Comparison of ENCODE assay signal across 16 cellular contexts in genomic region chr4:58732973-58733372, GRCh38.
DNase-seq lines count a peak whose midpoint lies in the region; ATAC-seq and TF ChIP-seq lines count a peak whose summit lies in the region.
"Had no signal": no experiment of that assay in that cellular context is flagged by ENCODE, and none has a peak within 500 bp of the region (broad histone marks: within the 10 kb centered on the region; RNA-seq: fewer than 3 reads in every experiment).

No MANE protein-coding gene starts in this region.

- no peaks in the 10 kb centered on the region for H3K9me2 ChIP-seq in neural cell (ENCODE audit: insufficient read depth, low read length)

- peak; percentile 27 for TF ChIP-seq CTCF in neural cell (IDR thresholded peaks at IDR 0.05; ENCODE audit: poor library complexity, severe bottlenecking)

- no peaks in the 10 kb centered on the region for H3K27me3 ChIP-seq in neural cell (ENCODE audit: insufficient read depth, low read depth, low read length)
- H3K27me3 ChIP-seq: body of pancreas, pancreas had no signal

- no peak overlapping the region for H3K27ac ChIP-seq in neural cell (ENCODE audit: low read length)
- H3K27ac ChIP-seq: body of pancreas, pancreas had no signal

- ATAC-seq in GM19452 (IDR thresholded peaks at IDR 0.05; ENCODE audit: unreplicated experiment) (no peak), GM18858 (IDR thresholded peaks at IDR 0.05; ENCODE audit: unreplicated experiment) (no peak)
- ATAC-seq: body of pancreas, left cardiac atrium, pancreas had no signal

- no peaks in the 10 kb centered on the region for H3K9me3 ChIP-seq in neural cell (ENCODE audit: low read length)
- H3K9me3 ChIP-seq: body of pancreas, pancreas had no signal

- H4K20me1 ChIP-seq in neural cell (ENCODE audit: insufficient read depth), result no peaks in the 10 kb centered on the region

- H3K9ac ChIP-seq in neural cell (ENCODE audit: low read length), result no peak overlapping the region

- no peak for TF ChIP-seq EP300 in neural cell (conservative IDR thresholded peaks at IDR 0.05; ENCODE audit: poor library complexity, severe bottlenecking)

- H3K36me3 ChIP-seq in neural cell (ENCODE audit: insufficient read depth, low read length), result no peaks in the 10 kb centered on the region
- H3K36me3 ChIP-seq: pancreas had no signal

- no peak overlapping the region for H3K4me3 ChIP-seq in neural cell (ENCODE audit: low read length)
- H3K4me3 ChIP-seq: body of pancreas, pancreas had no signal

- H2AFZ ChIP-seq in neural cell (ENCODE audit: low read depth, low read length), result no peak overlapping the region

- in situ Hi-C loops in SK-MEL-5 (cut with HindIII; ENCODE audit: low pct_unique_long_range_greater_than_20kb, low sequenced_read_pairs), result no loop called here

- no peaks in the 10 kb centered on the region for H3K79me2 ChIP-seq in neural cell (replicated peaks; ENCODE audit: insufficient read depth, low read length)

- no peaks in the 10 kb centered on the region for H3F3A ChIP-seq in neural cell (ENCODE audit: insufficient read depth, low read length, poor library complexity, severe bottlenecking)

- no peak overlapping the region for H3K4me2 ChIP-seq in neural cell (ENCODE audit: low read length)

- peak; percentile 7 for DNase-seq in H4 (ENCODE audit: low spot score)
- peak; percentile 40 for DNase-seq in NAMALWA (ENCODE audit: low spot score)
- DNase-seq in SK-MEL-5 (ENCODE audit: low read depth, low spot score), result peak; percentile 22
- DNase-seq in HuH-7.5 (ENCODE audit: low spot score), result no peak
- DNase-seq in KG1 (lab: John Stamatoyannopoulos, UW), result no peak
- DNase-seq: activated CD4-positive, alpha-beta T cell treated with anti-CD3 and anti-CD28 coated beads for 1 hour; activated naive CD4-positive, alpha-beta T cell; body of pancreas; EL; HFFc6; hypothalamus; left cardiac atrium; pancreas had no signal

- TF ChIP-seq RAD21 in neural cell (conservative IDR thresholded peaks at IDR 0.05), result no peak

TF ChIP-seq in neural cell, 6 proteins besides CTCF, POLR2A, EP300 and RAD21:
- no peak for TF ChIP-seq POLR2AphosphoS5 (IDR thresholded peaks at IDR 0.05)
- TF ChIP-seq MXI1 (conservative IDR thresholded peaks at IDR 0.05; ENCODE audit: poor library complexity, severe bottlenecking), result no peak
- TF ChIP-seq REST (IDR thresholded peaks at IDR 0.05; ENCODE audit: borderline replicate concordance), result no peak
- no peak for TF ChIP-seq EZH2 (IDR thresholded peaks at IDR 0.05; ENCODE audit: borderline replicate concordance, insufficient read depth, low read length, poor library complexity, severe bottlenecking)
- TF ChIP-seq TAF1 (IDR thresholded peaks at IDR 0.05; ENCODE audit: low read depth), result no peak

Comparison
In these comparisons a context has a peak if more than half of its experiments do, and no peak if none do; other contexts are left out.
1. DNase-seq: peak in H4 (single experiment), NAMALWA (single experiment) and SK-MEL-5 (single experiment); none in HuH-7.5 (single experiment) and KG1 (single experiment).